Comparison of ENCODE assay signal across 8 cellular contexts in genomic region chr9:131667576-131667975, GRCh38.
DNase-seq lines count a peak whose midpoint lies in the region; ATAC-seq and TF ChIP-seq lines count a peak whose summit lies in the region.

No MANE protein-coding gene starts in this region.

- H3K9me3 ChIP-seq in mucosa of descending colon (no peaks in the 10 kb centered on the region), transverse colon (no peaks in the 10 kb centered on the region)

- in situ Hi-C loops in transverse colon (cut with MboI; ENCODE audit: low pct_ligation_motif_present in 1 of 4, low pct_unique_long_range_greater_than_20kb in 1 of 4, low sequenced_read_pairs in 3 of 4), result no loop called here

- H3K4me1 ChIP-seq in mucosa of descending colon (ENCODE audit: low read depth) (peaks cover 20% of the 10 kb centered on the region), transverse colon (peaks cover 34 to 37% (median 37%) of the 10 kb centered on the region in 4 donors)

- H3K4me3 Mint-ChIP-seq in activated T-cell treated with anti-CD3 and anti-CD28 coated beads, Interleukin-2, amount 50 U/mL, for 72 hours, result peak overlapping the region; percentile 62 to 97

- no peaks in the 10 kb centered on the region for H3K9me3 Mint-ChIP-seq in activated T-cell treated with anti-CD3 and anti-CD28 coated beads, Interleukin-2, amount 50 U/mL, for 72 hours

- DNase-seq in activated naive CD4-positive, alpha-beta T cell treated with Interleukin-2 at 50 U/mL for 16 hours, result peak; percentile 80
- DNase-seq in activated naive CD4-positive, alpha-beta T cell (lab: John Stamatoyannopoulos, UW), result no peak
- peak; percentile 75 to 80 for DNase-seq in activated T-cell treated with anti-CD3 and anti-CD28 coated beads, Interleukin-2, amount 50 U/mL, for 72 hours
- DNase-seq in mucosa of descending colon, result no peak
- no peak for DNase-seq in transverse colon
- DNase-seq in NCI-H1417 (lab: John Stamatoyannopoulos, UW), result no peak
- no peak for DNase-seq in NCI-H1694 (lab: John Stamatoyannopoulos, UW)

- H3K27me3 ChIP-seq in transverse colon, result no peaks in the 10 kb centered on the region

- H3K4me1 Mint-ChIP-seq in activated T-cell treated with anti-CD3 and anti-CD28 coated beads, Interleukin-2, amount 50 U/mL, for 72 hours (ENCODE audit: low read depth), result peaks cover 96% of the 10 kb centered on the region

- TF ChIP-seq POLR2A in transverse colon (IDR thresholded peaks at IDR 0.05), result no peak

- intact Hi-C loops in mucosa of descending colon (cut with DNase I, micrococcal nuclease) (no loop called here), transverse colon (cut with DNase I; ENCODE audit: low total_unique reads) (no loop called here)

- WGBS in transverse colon (ENCODE audit: low coverage in 1 of 2), 2 donors, result 54 to 55% methylated on average over 6 to 7 of the region's 7 CpGs

- H3K4me3 ChIP-seq in mucosa of descending colon (no peak overlapping the region), transverse colon (no peak overlapping the region)

- H3K27ac Mint-ChIP-seq in activated T-cell treated with anti-CD3 and anti-CD28 coated beads, Interleukin-2, amount 50 U/mL, for 72 hours, result peak overlapping the region; percentile 100

- TF ChIP-seq CTCF in mucosa of descending colon (IDR thresholded peaks at IDR 0.05) (no peak), transverse colon (IDR thresholded peaks at IDR 0.05) (no peak)

- peak overlapping the region; percentile 71 to 87 (median 78) for H3K27ac ChIP-seq in transverse colon

- TF ChIP-seq EP300 in transverse colon (IDR thresholded peaks at IDR 0.05; ENCODE audit: low read depth), result no peak

- no peaks in the 10 kb centered on the region for H3K27me3 Mint-ChIP-seq in activated T-cell treated with anti-CD3 and anti-CD28 coated beads, Interleukin-2, amount 50 U/mL, for 72 hours (ENCODE audit: low read depth)

- ATAC-seq in activated T-cell treated with anti-CD3 and anti-CD28 coated beads, Interleukin-2, amount 50 U/mL, for 72 hours (replicated peaks in 1 of 2), result peak; percentile 60 to 70
- ATAC-seq in mucosa of descending colon (peak; percentile 42), GM21737 (IDR thresholded peaks at IDR 0.05; ENCODE audit: unreplicated experiment) (no peak)

- H3K36me3 Mint-ChIP-seq in activated T-cell treated with anti-CD3 and anti-CD28 coated beads, Interleukin-2, amount 50 U/mL, for 72 hours (ENCODE audit: insufficient read depth in 2 of 2), result peaks cover 4 to 6% of the 10 kb centered on the region in 2 donors

- no peaks in the 10 kb centered on the region for H3K36me3 ChIP-seq in mucosa of descending colon (ENCODE audit: low read depth)
- no peaks in the 10 kb centered on the region for H3K36me3 ChIP-seq in transverse colon

Comparison
In these comparisons a context has a peak if more than half of its experiments do, and no peak if none do; other contexts are left out.
1. DNase-seq: peak in activated naive CD4-positive, alpha-beta T cell treated with Interleukin-2 at 50 U/mL for 16 hours (single experiment) and activated T-cell treated with anti-CD3 and anti-CD28 coated beads, Interleukin-2, amount 50 U/mL, for 72 hours (2 of 2); none in activated naive CD4-positive, alpha-beta T cell (0 of 4), mucosa of descending colon (0 of 3), transverse colon (single experiment), NCI-H1417 (0 of 3) and NCI-H1694 (single experiment).